In genomic region chr5:145493435-145493834, GRCh38 we compare ENCODE assay signal across 2 cellular contexts.
TF ChIP-seq lines count a peak whose summit lies in the region.

No MANE protein-coding gene starts in this region.

TF ChIP-seq in GM23338, 12 proteins besides CTCF, POLR2A, EP300 and RAD21:
- TF ChIP-seq, protein P1, sequence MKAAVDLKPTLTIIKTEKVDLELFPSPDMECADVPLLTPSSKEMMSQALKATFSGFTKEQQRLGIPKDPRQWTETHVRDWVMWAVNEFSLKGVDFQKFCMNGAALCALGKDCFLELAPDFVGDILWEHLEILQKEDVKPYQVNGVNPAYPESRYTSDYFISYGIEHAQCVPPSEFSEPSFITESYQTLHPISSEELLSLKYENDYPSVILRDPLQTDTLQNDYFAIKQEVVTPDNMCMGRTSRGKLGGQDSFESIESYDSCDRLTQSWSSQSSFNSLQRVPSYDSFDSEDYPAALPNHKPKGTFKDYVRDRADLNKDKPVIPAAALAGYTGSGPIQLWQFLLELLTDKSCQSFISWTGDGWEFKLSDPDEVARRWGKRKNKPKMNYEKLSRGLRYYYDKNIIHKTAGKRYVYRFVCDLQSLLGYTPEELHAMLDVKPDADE (IDR thresholded peaks at IDR 0.05), result no peak
- no peak for TF ChIP-seq CREB1 (CRISPR knock-in tag; IDR thresholded peaks at IDR 0.05; ENCODE audit: low read depth)
- TF ChIP-seq, protein P2, sequence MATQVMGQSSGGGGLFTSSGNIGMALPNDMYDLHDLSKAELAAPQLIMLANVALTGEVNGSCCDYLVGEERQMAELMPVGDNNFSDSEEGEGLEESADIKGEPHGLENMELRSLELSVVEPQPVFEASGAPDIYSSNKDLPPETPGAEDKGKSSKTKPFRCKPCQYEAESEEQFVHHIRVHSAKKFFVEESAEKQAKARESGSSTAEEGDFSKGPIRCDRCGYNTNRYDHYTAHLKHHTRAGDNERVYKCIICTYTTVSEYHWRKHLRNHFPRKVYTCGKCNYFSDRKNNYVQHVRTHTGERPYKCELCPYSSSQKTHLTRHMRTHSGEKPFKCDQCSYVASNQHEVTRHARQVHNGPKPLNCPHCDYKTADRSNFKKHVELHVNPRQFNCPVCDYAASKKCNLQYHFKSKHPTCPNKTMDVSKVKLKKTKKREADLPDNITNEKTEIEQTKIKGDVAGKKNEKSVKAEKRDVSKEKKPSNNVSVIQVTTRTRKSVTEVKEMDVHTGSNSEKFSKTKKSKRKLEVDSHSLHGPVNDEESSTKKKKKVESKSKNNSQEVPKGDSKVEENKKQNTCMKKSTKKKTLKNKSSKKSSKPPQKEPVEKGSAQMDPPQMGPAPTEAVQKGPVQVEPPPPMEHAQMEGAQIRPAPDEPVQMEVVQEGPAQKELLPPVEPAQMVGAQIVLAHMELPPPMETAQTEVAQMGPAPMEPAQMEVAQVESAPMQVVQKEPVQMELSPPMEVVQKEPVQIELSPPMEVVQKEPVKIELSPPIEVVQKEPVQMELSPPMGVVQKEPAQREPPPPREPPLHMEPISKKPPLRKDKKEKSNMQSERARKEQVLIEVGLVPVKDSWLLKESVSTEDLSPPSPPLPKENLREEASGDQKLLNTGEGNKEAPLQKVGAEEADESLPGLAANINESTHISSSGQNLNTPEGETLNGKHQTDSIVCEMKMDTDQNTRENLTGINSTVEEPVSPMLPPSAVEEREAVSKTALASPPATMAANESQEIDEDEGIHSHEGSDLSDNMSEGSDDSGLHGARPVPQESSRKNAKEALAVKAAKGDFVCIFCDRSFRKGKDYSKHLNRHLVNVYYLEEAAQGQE (IDR thresholded peaks at IDR 0.05; ENCODE audit: unreplicated experiment), result no peak
- TF ChIP-seq JUNB (IDR thresholded peaks at IDR 0.05; ENCODE audit: unreplicated experiment), result no peak
- no peak for TF ChIP-seq NANOG (IDR thresholded peaks at IDR 0.05; ENCODE audit: borderline replicate concordance)

TF ChIP-seq in IMR-90, 13 proteins besides CTCF, POLR2A, EP300 and RAD21 (continued from another document):
- no peak for TF ChIP-seq RFX5 (IDR thresholded peaks at IDR 0.05; ENCODE audit: low read depth, low read length)
- TF ChIP-seq NFE2L2 (IDR thresholded peaks at IDR 0.05; ENCODE audit: low read depth, low read length), result no peak
- TF ChIP-seq, protein P3, sequence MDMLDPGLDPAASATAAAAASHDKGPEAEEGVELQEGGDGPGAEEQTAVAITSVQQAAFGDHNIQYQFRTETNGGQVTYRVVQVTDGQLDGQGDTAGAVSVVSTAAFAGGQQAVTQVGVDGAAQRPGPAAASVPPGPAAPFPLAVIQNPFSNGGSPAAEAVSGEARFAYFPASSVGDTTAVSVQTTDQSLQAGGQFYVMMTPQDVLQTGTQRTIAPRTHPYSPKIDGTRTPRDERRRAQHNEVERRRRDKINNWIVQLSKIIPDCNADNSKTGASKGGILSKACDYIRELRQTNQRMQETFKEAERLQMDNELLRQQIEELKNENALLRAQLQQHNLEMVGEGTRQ (IDR thresholded peaks at IDR 0.05; ENCODE audit: low read depth, low read length), result no peak
- TF ChIP-seq RCOR1 (IDR thresholded peaks at IDR 0.05; ENCODE audit: insufficient replicate concordance, low read length), result no peak
- no peak for TF ChIP-seq FOS (IDR thresholded peaks at IDR 0.05; ENCODE audit: low read depth, low read length)
- TF ChIP-seq, protein P4, sequence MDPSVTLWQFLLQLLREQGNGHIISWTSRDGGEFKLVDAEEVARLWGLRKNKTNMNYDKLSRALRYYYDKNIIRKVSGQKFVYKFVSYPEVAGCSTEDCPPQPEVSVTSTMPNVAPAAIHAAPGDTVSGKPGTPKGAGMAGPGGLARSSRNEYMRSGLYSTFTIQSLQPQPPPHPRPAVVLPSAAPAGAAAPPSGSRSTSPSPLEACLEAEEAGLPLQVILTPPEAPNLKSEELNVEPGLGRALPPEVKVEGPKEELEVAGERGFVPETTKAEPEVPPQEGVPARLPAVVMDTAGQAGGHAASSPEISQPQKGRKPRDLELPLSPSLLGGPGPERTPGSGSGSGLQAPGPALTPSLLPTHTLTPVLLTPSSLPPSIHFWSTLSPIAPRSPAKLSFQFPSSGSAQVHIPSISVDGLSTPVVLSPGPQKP (IDR thresholded peaks at IDR 0.05; ENCODE audit: borderline replicate concordance, low read depth, low read length), result no peak
- no peak for TF ChIP-seq MAFK (IDR thresholded peaks at IDR 0.05; ENCODE audit: low read depth, low read length)
- no peak for TF ChIP-seq BHLHE40 (IDR thresholded peaks at IDR 0.05; ENCODE audit: low read depth, low read length)
- TF ChIP-seq SMC3 (IDR thresholded peaks at IDR 0.05; ENCODE audit: low read depth, low read length), result no peak
